22 cellular contexts compared by ENCODE assay signal in genomic region chr20:16541878-16542277, GRCh38.
"Had no signal": no experiment of that assay in that cellular context is flagged by ENCODE, and none has a peak within 500 bp of the region (broad histone marks: within the 10 kb centered on the region; RNA-seq: fewer than 3 reads in every experiment).

No MANE protein-coding gene starts in this region.

- H3K27ac ChIP-seq: brain microvascular endothelial cell, SJSA1 had no signal

- H3K36me3 ChIP-seq: brain microvascular endothelial cell, SJSA1 had no signal

- H3K27me3 ChIP-seq: brain microvascular endothelial cell, SJSA1 had no signal

- H3K9me3 ChIP-seq: SJSA1 had no signal

- H3K4me1 Mint-ChIP-seq: activated B cell treated with CpG ODN at 0.5 μM for 24 hours; activated CD8-positive, alpha-beta memory T cell treated with anti-CD3 and anti-CD28 coated beads, Interleukin-2, amount 10 ng/mL, durations not matched to agents 7 days and 5 days had no signal

- H3K4me1 ChIP-seq: SJSA1 had no signal

- H3K4me3 Mint-ChIP-seq: activated B cell treated with CpG ODN at 0.5 μM for 24 hours; activated CD4-positive, alpha-beta T cell treated with anti-CD3 and anti-CD28 coated beads, Interleukin-2, amount 10 ng/mL, durations not matched to agents 24 days and 14 days; activated CD8-positive, alpha-beta memory T cell treated with anti-CD3 and anti-CD28 coated beads, Interleukin-2, amount 10 ng/mL, durations not matched to agents 7 days and 5 days; activated naive CD4-positive, alpha-beta T cell treated with anti-CD3 and anti-CD28 coated beads for 36 hours; activated naive CD8-positive, alpha-beta T cell; activated T-cell treated with anti-CD3 and anti-CD28 coated beads, Interleukin-2, amount 50 U/mL, for 24 hours; activated T-helper 17 cell treated with anti-CD3 and anti-CD28 coated beads, Interleukin-2, amount 50 U/mL, for 72 hours; T-helper 1 cell treated with Interleukin-12 subunit alpha and Interleukin-12 subunit beta and Interleukin-4 antibody, amounts not matched to agents 30 μg/mL and 1 μg/mL, for 36 hours had no signal

- H3K9me3 Mint-ChIP-seq: activated B cell treated with CpG ODN at 0.5 μM for 24 hours; activated naive CD4-positive, alpha-beta T cell treated with anti-CD3 and anti-CD28 coated beads for 36 hours; activated T-cell treated with anti-CD3 and anti-CD28 coated beads, Interleukin-2, amount 50 U/mL, for 24 hours; T-helper 1 cell treated with Interleukin-12 subunit alpha and Interleukin-12 subunit beta and Interleukin-4 antibody, amounts not matched to agents 30 μg/mL and 1 μg/mL, for 36 hours had no signal

- H3K27ac Mint-ChIP-seq: activated B cell treated with CpG ODN at 0.5 μM for 24 hours; activated CD4-positive, alpha-beta T cell treated with anti-CD3 and anti-CD28 coated beads, Interleukin-2, amount 10 ng/mL, durations not matched to agents 24 days and 14 days; activated CD8-positive, alpha-beta memory T cell treated with anti-CD3 and anti-CD28 coated beads, Interleukin-2, amount 10 ng/mL, durations not matched to agents 7 days and 5 days; activated naive CD4-positive, alpha-beta T cell treated with anti-CD3 and anti-CD28 coated beads for 36 hours; activated naive CD8-positive, alpha-beta T cell; activated T-cell treated with anti-CD3 and anti-CD28 coated beads, Interleukin-2, amount 50 U/mL, for 24 hours; activated T-helper 17 cell treated with anti-CD3 and anti-CD28 coated beads, Interleukin-2, amount 50 U/mL, for 72 hours; T-helper 1 cell treated with Interleukin-12 subunit alpha and Interleukin-12 subunit beta and Interleukin-4 antibody, amounts not matched to agents 30 μg/mL and 1 μg/mL, for 36 hours had no signal

- H3K27me3 Mint-ChIP-seq: activated B cell treated with CpG ODN at 0.5 μM for 24 hours; activated CD4-positive, alpha-beta T cell treated with anti-CD3 and anti-CD28 coated beads, Interleukin-2, amount 10 ng/mL, durations not matched to agents 24 days and 14 days; activated CD8-positive, alpha-beta memory T cell treated with anti-CD3 and anti-CD28 coated beads, Interleukin-2, amount 10 ng/mL, durations not matched to agents 7 days and 5 days; activated naive CD8-positive, alpha-beta T cell; activated T-cell treated with anti-CD3 and anti-CD28 coated beads, Interleukin-2, amount 50 U/mL, for 24 hours; activated T-helper 17 cell treated with anti-CD3 and anti-CD28 coated beads, Interleukin-2, amount 50 U/mL, for 72 hours had no signal

- H3K36me3 Mint-ChIP-seq: activated CD8-positive, alpha-beta memory T cell treated with anti-CD3 and anti-CD28 coated beads, Interleukin-2, amount 10 ng/mL, durations not matched to agents 7 days and 5 days had no signal

- DNase-seq: activated B cell treated with CpG ODN at 0.5 μM for 24 hours; activated CD4-positive, alpha-beta T cell treated with anti-CD3 and anti-CD28 coated beads for 1 hour; activated CD4-positive, alpha-beta T cell treated with anti-CD3 and anti-CD28 coated beads, Interleukin-2, amount 10 ng/mL, durations not matched to agents 24 days and 14 days; activated CD4-positive, alpha-beta T cell treated with anti-CD3 and anti-CD28 coated beads, Interleukin-2, amount 50 U/mL, for 48 hours; activated CD8-positive, alpha-beta memory T cell treated with anti-CD3 and anti-CD28 coated beads, Interleukin-2, amount 10 ng/mL, durations not matched to agents 7 days and 5 days; activated gamma-delta T cell; activated naive CD4-positive, alpha-beta T cell treated with anti-CD3 and anti-CD28 coated beads for 36 hours; activated T-cell treated with anti-CD3 and anti-CD28 coated beads, Interleukin-2, amount 50 U/mL, for 24 hours; brain microvascular endothelial cell; cerebellar nuclear complex; NCI-H1105; NCI-H1436 treated with DMSO at 0.1 percent for 48 hours; NCI-H187; NCI-H2081; NCI-H446; SHP77; SW 1271; T-helper 9 cell had no signal

- H3K4me3 ChIP-seq: SJSA1 had no signal
